8 cellular contexts compared by ENCODE assay signal in the genomic region with DNA sequence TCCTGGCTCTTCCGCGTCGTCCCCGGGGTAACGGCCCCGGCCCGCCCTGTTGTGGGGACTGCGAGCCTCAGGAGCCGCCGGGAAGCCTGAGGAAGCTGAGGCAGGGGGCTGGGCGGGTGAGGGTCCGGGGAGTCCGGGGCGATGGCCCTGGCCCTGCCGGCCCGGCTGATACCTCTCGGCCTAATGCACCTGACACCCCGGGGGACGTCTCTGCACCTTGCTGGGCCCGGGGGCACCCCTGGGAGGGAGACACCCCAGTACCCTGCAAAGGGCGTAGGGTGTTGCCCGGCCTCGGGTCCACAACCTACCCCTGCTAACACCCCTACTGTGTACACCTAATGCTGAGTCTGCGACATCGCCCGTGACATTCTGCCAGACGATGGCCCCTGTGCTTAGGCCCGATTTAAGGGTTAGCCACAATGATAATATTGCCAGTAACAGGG. TPM values are rescaled to one million over a fixed set of nuclear protein-coding genes. Genes with fewer than 3 reads are reported as not detected.
DNase-seq lines count a peak whose midpoint lies in the region; ATAC-seq and FAIRE-seq lines count a peak whose summit lies in the region.

No MANE protein-coding gene starts in this region.

- H3K4me3 ChIP-seq in GM08714 (ENCODE audit: low read length) (peak overlapping the region; percentile 93), skin epidermis (peak overlapping the region; percentile 69 to 99 (median 92))

- intact Hi-C loops in left cardiac atrium (cut with DNase I), result no loop called here

- peak overlapping the region; percentile 90 for H3K4me3 Mint-ChIP-seq in T-helper 17 cell

- H3K9me3 ChIP-seq in T-helper 17 cell (ENCODE audit: control insufficient read depth, low read length, poor library complexity, severe bottlenecking), result no peaks in the 10 kb centered on the region

- ATAC-seq in HG02588 (IDR thresholded peaks at IDR 0.05; ENCODE audit: unreplicated experiment) (peak; percentile 14), T-helper 17 cell (no peak), left cardiac atrium (peak; percentile 16 to 38)

- no peaks in the 10 kb centered on the region for H3K36me3 Mint-ChIP-seq in T-helper 17 cell (ENCODE audit: low read depth)

- peak overlapping the region; percentile 32 for H3K27ac Mint-ChIP-seq in T-helper 17 cell

- peak overlapping the region; percentile 51 to 94 (median 83) for H3K27ac ChIP-seq in skin epidermis

- no peak for DNase-seq in T-helper 17 cell
- no peak for DNase-seq in left cardiac atrium
- no peak for DNase-seq in DMS153 treated with DMSO at 0.1 percent for 48 hours (lab: John Stamatoyannopoulos, UW; ENCODE audit: unreplicated experiment)
- no peak for DNase-seq in frontal cortex (ENCODE audit: low spot score in 2 of 2)
- no peak for DNase-seq in NCI-H1694 (lab: John Stamatoyannopoulos, UW)

- peaks cover 9% of the 10 kb centered on the region for H3K4me1 Mint-ChIP-seq in T-helper 17 cell

- H3K27me3 Mint-ChIP-seq in T-helper 17 cell, result no peaks in the 10 kb centered on the region

- FAIRE-seq in frontal cortex (lab: Jason Lieb, UNC), result no peak

RNA-seq across cellular contexts. Expression of a gene that starts 0.4 kb away (rescaled TPM):
- total RNA-seq in T-helper 17 cell, result 10 to 100 TPM; 42.3 to 55.2 TPM
- 10 to 100 TPM; 73.7 to 74.9 TPM for total RNA-seq in left cardiac atrium
- 67.3 TPM for total RNA-seq in frontal cortex

RNA-seq across cellular contexts. Expression of a gene that starts 7.8 kb away (rescaled TPM):
- total RNA-seq in T-helper 17 cell (100 to 1,000 TPM; 202 to 207 TPM), left cardiac atrium (100 to 1,000 TPM; 414 to 466 TPM), frontal cortex (97.4 TPM)

RNA-seq across cellular contexts. Expression of a gene that starts 16.6 kb away (rescaled TPM):
- total RNA-seq in T-helper 17 cell (10 to 100 TPM; 33.5 to 34.4 TPM), left cardiac atrium (10 to 100 TPM; 12.8 to 14.5 TPM), frontal cortex (6.5 TPM)
